Comparison of ENCODE assay signal across 21 cellular contexts in the genomic region with DNA sequence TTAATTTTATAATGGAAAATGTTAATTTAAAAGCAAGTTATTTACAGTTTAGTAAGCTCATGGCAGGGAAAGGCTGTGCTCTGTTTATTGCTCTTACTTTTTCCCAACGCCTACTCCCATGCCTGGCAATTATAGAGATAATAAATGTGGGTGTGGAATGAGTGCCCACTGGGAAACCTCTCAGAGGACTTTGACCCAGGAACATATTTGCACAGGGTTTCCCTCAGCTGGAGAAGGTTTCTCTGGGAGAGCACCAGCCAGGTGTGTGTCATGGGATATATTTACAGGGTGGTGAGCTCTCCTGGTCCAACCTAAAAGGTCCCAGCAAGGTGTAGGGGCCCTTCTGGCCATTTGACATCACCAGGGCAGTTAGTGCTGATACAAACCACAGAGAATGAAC. TPM values are rescaled to one million over a fixed set of nuclear protein-coding genes. Genes with fewer than 3 reads are reported as not detected.
DNase-seq lines count a peak whose midpoint lies in the region; ATAC-seq and TF ChIP-seq lines count a peak whose summit lies in the region.
"Had no signal": no experiment of that assay in that cellular context is flagged by ENCODE, and none has a peak within 500 bp of the region (broad histone marks: within the 10 kb centered on the region; RNA-seq: fewer than 3 reads in every experiment).

No MANE protein-coding gene starts in this region.

- 32% methylated on average over 1 of the region's 1 CpG for WGBS in liver
- WGBS in prostate gland, result 94% methylated on average over 1 of the region's 1 CpG

- intact Hi-C loops in OCI-LY7 (cut with micrococcal nuclease; ENCODE audit: unreplicated experiment) (no loop called here), prostate gland (cut with DNase I) (no loop called here), left cardiac atrium (cut with DNase I) (no loop called here)

- H3K4me3 Mint-ChIP-seq in stimulated activated naive B cell treated with anti-CD40 and anti-IgM and Interleukin-4, amounts not matched to agents 10 μg/mL and 1 μg/mL and 100 μg/mL, for 72 hours, result no peak overlapping the region
- H3K4me3 Mint-ChIP-seq: activated CD4-positive, alpha-beta memory T cell treated with anti-CD3 and anti-CD28 coated beads for 36 hours; activated naive CD4-positive, alpha-beta T cell treated with anti-CD3 and anti-CD28 coated beads for 36 hours; B cell; endodermal cell; stimulated activated memory B cell treated with anti-CD40 and anti-IgM and Interleukin-4, amounts not matched to agents 10 μg/mL and 1 μg/mL and 100 μg/mL, for 72 hours; WTC11 had no signal

- TF ChIP-seq POLR2A in prostate gland (IDR thresholded peaks at IDR 0.05), result no peak

- H3K27ac Mint-ChIP-seq in stimulated activated naive B cell treated with anti-CD40 and anti-IgM and Interleukin-4, amounts not matched to agents 10 μg/mL and 1 μg/mL and 100 μg/mL, for 72 hours, result peak overlapping the region; percentile 42
- H3K27ac Mint-ChIP-seq: activated CD4-positive, alpha-beta memory T cell treated with anti-CD3 and anti-CD28 coated beads for 36 hours; activated naive CD4-positive, alpha-beta T cell treated with anti-CD3 and anti-CD28 coated beads for 36 hours; B cell; endodermal cell; stimulated activated memory B cell treated with anti-CD40 and anti-IgM and Interleukin-4, amounts not matched to agents 10 μg/mL and 1 μg/mL and 100 μg/mL, for 72 hours; WTC11 had no signal

- POLR2A ChIA-PET in HEK293 (lab: Yijun Ruan, JAX), result interaction anchor here (0.7 kb wide), 1 partner anchor 74 kb away, joined by 3 read pairs; no protein-coding TSS in a partner anchor
- POLR2A ChIA-PET in OCI-LY7 (lab: Charles Lee), result interaction anchor here (1.3 kb wide), 1 partner anchor 10 kb away, joined by 3 read pairs; no protein-coding TSS in a partner anchor

- peaks cover 29 to 54% of the 10 kb centered on the region in 2 donors for H3K4me1 Mint-ChIP-seq in stimulated activated naive B cell treated with anti-CD40 and anti-IgM and Interleukin-4, amounts not matched to agents 10 μg/mL and 1 μg/mL and 100 μg/mL, for 72 hours

- ATAC-seq in stimulated activated naive B cell treated with anti-CD40 and anti-IgM and Interleukin-4, amounts not matched to agents 10 μg/mL and 1 μg/mL and 100 μg/mL, for 72 hours (replicated peaks), result no peak
- ATAC-seq in left cardiac atrium, result no peak
- ATAC-seq: GM12878; stimulated activated memory B cell treated with anti-CD40 and anti-IgM and Interleukin-4, amounts not matched to agents 10 μg/mL and 1 μg/mL and 100 μg/mL, for 72 hours; WTC11 had no signal

- H3K4me1 ChIP-seq in HEK293 (ENCODE audit: control insufficient read depth, insufficient read depth, low read length), result peaks cover 7% of the 10 kb centered on the region
- H3K4me1 ChIP-seq in OCI-LY7 (ENCODE audit: insufficient read depth, low read length, poor library complexity, severe bottlenecking), result peaks cover 21% of the 10 kb centered on the region
- peaks cover 4 to 30% (median 22%) of the 10 kb centered on the region in 4 donors for H3K4me1 ChIP-seq in liver (ENCODE audit: control insufficient read depth in 4 of 4, insufficient read depth in 4 of 4, low read length in 3 of 4)
- H3K4me1 ChIP-seq in prostate gland (replicated peaks), result peaks cover 1% of the 10 kb centered on the region

- CTCF ChIA-PET in HEK293 (lab: Yijun Ruan, JAX), result no interaction called here
- CTCF ChIA-PET in OCI-LY7 (lab: Charles Lee; ENCODE audit: unreplicated experiment), result no interaction called here

- H3K9me3 ChIP-seq in HEK293 (ENCODE audit: control insufficient read depth, insufficient read depth, low read depth, low read length), result no peaks in the 10 kb centered on the region
- H3K9me3 ChIP-seq in OCI-LY7 (ENCODE audit: low read length), result no peaks in the 10 kb centered on the region
- H3K9me3 ChIP-seq in liver (ENCODE audit: control insufficient read depth in 4 of 4, low read length in 3 of 4), result no peaks in the 10 kb centered on the region
- H3K9me3 ChIP-seq in prostate gland, result no peaks in the 10 kb centered on the region
- H3K9me3 ChIP-seq: tibial artery had no signal

- TF ChIP-seq CTCF in HEK293 (tag by site-specific recombination; IDR thresholded peaks at IDR 0.05) (no peak), OCI-LY7 (conservative IDR thresholded peaks at IDR 0.05; ENCODE audit: low read length) (no peak), liver (IDR thresholded peaks at IDR 0.05; ENCODE audit: low read depth, low read length, missing input control) (no peak), prostate gland (IDR thresholded peaks at IDR 0.05) (no peak)

- H3K4me3 ChIP-seq in HEK293 (ENCODE audit: low read depth, low read length), result no peak overlapping the region
- H3K4me3 ChIP-seq in OCI-LY7 (ENCODE audit: low read depth, low read length, poor library complexity, severe bottlenecking), result no peak overlapping the region
- H3K4me3 ChIP-seq in liver (ENCODE audit: low read depth in 1 of 3, low read length in 3 of 3), result no peak overlapping the region
- H3K4me3 ChIP-seq in prostate gland, result no peak overlapping the region
- H3K4me3 ChIP-seq: GM12878, GM23248, PC-9, tibial artery had no signal

- H3K27me3 ChIP-seq in liver (ENCODE audit: control insufficient read depth in 4 of 4, insufficient read depth in 4 of 4, low read length in 3 of 4), result no peaks in the 10 kb centered on the region
- H3K27me3 ChIP-seq in prostate gland (replicated peaks; ENCODE audit: insufficient read depth), result no peaks in the 10 kb centered on the region
- H3K27me3 ChIP-seq: tibial artery had no signal

- no peaks in the 10 kb centered on the region for H3K27me3 Mint-ChIP-seq in stimulated activated naive B cell treated with anti-CD40 and anti-IgM and Interleukin-4, amounts not matched to agents 10 μg/mL and 1 μg/mL and 100 μg/mL, for 72 hours
- H3K27me3 Mint-ChIP-seq: activated CD4-positive, alpha-beta memory T cell treated with anti-CD3 and anti-CD28 coated beads for 36 hours; B cell; stimulated activated memory B cell treated with anti-CD40 and anti-IgM and Interleukin-4, amounts not matched to agents 10 μg/mL and 1 μg/mL and 100 μg/mL, for 72 hours had no signal

- no peaks in the 10 kb centered on the region for H3K9me3 Mint-ChIP-seq in stimulated activated naive B cell treated with anti-CD40 and anti-IgM and Interleukin-4, amounts not matched to agents 10 μg/mL and 1 μg/mL and 100 μg/mL, for 72 hours
- H3K9me3 Mint-ChIP-seq: activated naive CD4-positive, alpha-beta T cell treated with anti-CD3 and anti-CD28 coated beads for 36 hours; endodermal cell; WTC11 had no signal

- peak; percentile 39 to 45 for TF ChIP-seq RAD21 in liver (IDR thresholded peaks at IDR 0.05)

- no peaks in the 10 kb centered on the region for H3K9me2 ChIP-seq in OCI-LY7 (ENCODE audit: insufficient read depth, low read length)

- no peak overlapping the region for H2AFZ ChIP-seq in OCI-LY7 (ENCODE audit: low read length)
- H2AFZ ChIP-seq: GM23248, PC-9 had no signal

- H3K9ac ChIP-seq in liver (ENCODE audit: low read depth in 1 of 2, low read length in 2 of 2), result no peak overlapping the region
- H3K9ac ChIP-seq: GM23248 had no signal

- DNase-seq in OCI-LY7 (ENCODE audit: low spot score), result no peak
- no peak for DNase-seq in stimulated activated naive B cell treated with anti-CD40 and anti-IgM and Interleukin-4, amounts not matched to agents 10 μg/mL and 1 μg/mL and 100 μg/mL, for 72 hours
- no peak for DNase-seq in prostate gland (ENCODE audit: low spot score)
- no peak for DNase-seq in left cardiac atrium
- no peak for DNase-seq in 8988T
- DNase-seq: activated CD4-positive, alpha-beta memory T cell treated with anti-CD3 and anti-CD28 coated beads for 36 hours; activated naive CD4-positive, alpha-beta T cell treated with anti-CD3 and anti-CD28 coated beads for 36 hours; endodermal cell; GM23248; Kasumi-1; mammary epithelial cell; NCI-H1105 treated with DMSO at 0.1 percent for 48 hours; NCI-H82; PC-9 had no signal

- BruUV-seq in OCI-LY7 (replicated peaks; lab: Mats Ljungman, UMichigan), result TSS peak; percentile 18

- H4K20me1 ChIP-seq in OCI-LY7 (ENCODE audit: insufficient read depth, low read length), result no peaks in the 10 kb centered on the region

- H3K4me2 ChIP-seq in OCI-LY7 (ENCODE audit: low read length), result no peak overlapping the region
- H3K4me2 ChIP-seq: PC-9 had no signal

- H3K36me3 ChIP-seq in HEK293 (ENCODE audit: control insufficient read depth in 2 of 2, insufficient read depth in 1 of 2, low read length in 2 of 2) (no peaks in the 10 kb centered on the region; a peak in 1 of 3 replicates), OCI-LY7 (ENCODE audit: insufficient read depth, low read length) (peaks cover 4% of the 10 kb centered on the region; the same call in 1 of the 2 replicates), liver (ENCODE audit: control insufficient read depth in 4 of 4, insufficient read depth in 3 of 4, low read depth in 1 of 4, low read length in 3 of 4) (no peaks in the 10 kb centered on the region), prostate gland (no peaks in the 10 kb centered on the region)
- H3K36me3 ChIP-seq: tibial artery had no signal

- H3K27ac ChIP-seq in HEK293 (ENCODE audit: extremely low read depth, low read depth, low read length) (no peak overlapping the region), OCI-LY7 (ENCODE audit: low read depth, low read length, poor library complexity, severe bottlenecking) (no peak overlapping the region), liver (ENCODE audit: low read depth in 1 of 2, low read length in 2 of 2) (peak overlapping the region; percentile 52 to 86), prostate gland (no peak overlapping the region)
- H3K27ac ChIP-seq: GM23248, PC-9, tibial artery had no signal

- no peaks in the 10 kb centered on the region for H3K79me2 ChIP-seq in OCI-LY7 (ENCODE audit: insufficient read depth, low read depth, low read length)

- peaks cover 7 to 11% of the 10 kb centered on the region in 2 donors for H3K36me3 Mint-ChIP-seq in stimulated activated naive B cell treated with anti-CD40 and anti-IgM and Interleukin-4, amounts not matched to agents 10 μg/mL and 1 μg/mL and 100 μg/mL, for 72 hours
- H3K36me3 Mint-ChIP-seq: WTC11 had no signal

TF ChIP-seq in HEK293, 187 proteins besides CTCF, POLR2A, EP300 and RAD21 (continues in another document):
- TF ChIP-seq KLF16 (tag by site-specific recombination; IDR thresholded peaks at IDR 0.05) (no peak), ZFHX2 (tag by site-specific recombination; conservative IDR thresholded peaks at IDR 0.05) (peak; percentile 86), FEZF1 (tag by site-specific recombination; IDR thresholded peaks at IDR 0.05) (no peak), ZNF658 (tag by site-specific recombination; IDR thresholded peaks at IDR 0.05) (no peak)

RNA-seq across cellular contexts. Expression of a gene that starts 27.9 kb away (rescaled TPM):
- total RNA-seq in OCI-LY7 (2014; rRNA removed; shearing (Covaris generic)), result 8.6 and 13.8 TPM in 2 replicates
- 19.0 and 21.9 TPM in 2 replicates for total RNA-seq in OCI-LY7 (2022)
- 10 to 100 TPM in 1 of 2 donors, 1 to 10 TPM in 1; 5.4 to 15.3 TPM for total RNA-seq in liver
- polyA plus RNA-seq in liver, result 1 to 10 TPM; 1.9 to 5.3 TPM
- 10 to 100 TPM; 13.6 to 18.0 TPM for total RNA-seq in prostate gland
- 1 to 10 TPM; 6.7 to 7.0 TPM for total RNA-seq in left cardiac atrium

Comparison
In these comparisons a context has a peak if more than half of its experiments do, and no peak if none do; other contexts are left out.
1. H3K27ac ChIP-seq: peak in liver (2 of 2); none in HEK293 (single experiment), OCI-LY7 (single experiment) and prostate gland (0 of 2).